8 cellular contexts compared by ENCODE assay signal in the genomic region with DNA sequence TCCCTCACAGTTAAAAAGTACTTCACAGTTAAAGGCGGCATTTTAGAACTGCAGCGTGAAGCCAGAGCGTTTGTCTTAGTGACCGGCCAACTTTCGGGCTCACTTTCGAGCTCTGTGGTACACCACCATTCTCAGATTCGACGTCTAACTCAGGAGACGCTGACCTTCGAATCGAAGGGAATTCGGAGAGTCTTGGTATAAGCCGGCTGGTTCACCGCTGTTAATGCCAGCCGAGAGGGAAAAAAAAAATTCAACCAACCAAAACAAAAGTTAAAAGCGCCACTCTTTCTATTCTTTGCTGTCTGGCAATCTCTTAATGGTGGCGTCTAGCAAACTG. TPM values are rescaled to one million over a fixed set of nuclear protein-coding genes. Genes with fewer than 3 reads are reported as not detected.
DNase-seq lines count a peak whose midpoint lies in the region; ATAC-seq and TF ChIP-seq lines count a peak whose summit lies in the region.

No MANE protein-coding gene starts in this region.

- H3K9me3 ChIP-seq in AG04450 (ENCODE audit: control insufficient read depth, insufficient read depth, low read length), result no peaks in the 10 kb centered on the region; the same call in 1 of the 2 replicates
- no peaks in the 10 kb centered on the region for H3K9me3 ChIP-seq in iPS-15b (ENCODE audit: control insufficient read depth, insufficient read depth, low read length)

- no peaks in the 10 kb centered on the region for H3K27me3 Mint-ChIP-seq in activated T-helper 17 cell treated with anti-CD3 and anti-CD28 coated beads, Interleukin-2, amount 50 U/mL, for 72 hours
- H3K27me3 Mint-ChIP-seq in stimulated activated naive CD8-positive, alpha-beta T cell treated with anti-CD3 and anti-CD28 coated beads, Interleukin-15, amount 100 ng/mL, for 72 hours, result peaks cover 8% of the 10 kb centered on the region

- peak; percentile 51 for ATAC-seq in GM18907 (IDR thresholded peaks at IDR 0.05; ENCODE audit: unreplicated experiment)
- ATAC-seq in HG03066 (IDR thresholded peaks at IDR 0.05; ENCODE audit: low read depth, unreplicated experiment), result peak; percentile 54
- peak; percentile 31 for ATAC-seq in activated T-helper 17 cell treated with anti-CD3 and anti-CD28 coated beads, Interleukin-2, amount 50 U/mL, for 72 hours (replicated peaks)
- ATAC-seq in stimulated activated naive CD8-positive, alpha-beta T cell treated with anti-CD3 and anti-CD28 coated beads, Interleukin-15, amount 100 ng/mL, for 72 hours, result peak; percentile 6

- no peaks in the 10 kb centered on the region for H3K36me3 ChIP-seq in iPS-15b (ENCODE audit: control insufficient read depth, insufficient read depth, low read length)

- POLR2A ChIA-PET in AG04450 (lab: Yijun Ruan, JAX), result interaction anchor here (0.9 kb wide), 1 partner anchor 71 kb away, joined by 3 read pairs; a partner anchor contains a TSS

- H3K27ac Mint-ChIP-seq in activated T-helper 17 cell treated with anti-CD3 and anti-CD28 coated beads, Interleukin-2, amount 50 U/mL, for 72 hours, result peak overlapping the region; percentile 90
- peak overlapping the region; percentile 57 to 74 for H3K27ac Mint-ChIP-seq in stimulated activated naive CD8-positive, alpha-beta T cell treated with anti-CD3 and anti-CD28 coated beads, Interleukin-15, amount 100 ng/mL, for 72 hours

- H3K36me3 Mint-ChIP-seq in activated T-helper 17 cell treated with anti-CD3 and anti-CD28 coated beads, Interleukin-2, amount 50 U/mL, for 72 hours (ENCODE audit: low read depth), result no peaks in the 10 kb centered on the region

- no peaks in the 10 kb centered on the region for H3K27me3 ChIP-seq in AG04450 (ENCODE audit: control insufficient read depth, insufficient read depth, low read length)
- peaks cover 11% of the 10 kb centered on the region for H3K27me3 ChIP-seq in iPS-15b (ENCODE audit: control insufficient read depth, insufficient read depth, low read length)

- no peaks in the 10 kb centered on the region for H3K9me3 Mint-ChIP-seq in activated T-helper 17 cell treated with anti-CD3 and anti-CD28 coated beads, Interleukin-2, amount 50 U/mL, for 72 hours
- no peaks in the 10 kb centered on the region for H3K9me3 Mint-ChIP-seq in stimulated activated naive CD8-positive, alpha-beta T cell treated with anti-CD3 and anti-CD28 coated beads, Interleukin-15, amount 100 ng/mL, for 72 hours

- CTCF ChIA-PET in AG04450 (lab: Charles Lee), result interaction anchor here (0.7 to 1.6 kb wide), 2 partner anchors 16 to 522 kb away, joined by 3 to 4 read pairs; no protein-coding TSS in a partner anchor

- DNase-seq in AG04450 (ENCODE audit: low read depth, low spot score), result no peak
- no peak for DNase-seq in stimulated activated naive CD8-positive, alpha-beta T cell treated with anti-CD3 and anti-CD28 coated beads, Interleukin-15, amount 100 ng/mL, for 72 hours
- DNase-seq in DMS153 (lab: John Stamatoyannopoulos, UW), result no peak
- no peak for DNase-seq in EL

- H3K9ac ChIP-seq in iPS-15b (ENCODE audit: low read depth, low read length), result peak overlapping the region; percentile 13

- peak overlapping the region; percentile 21 for H3K27ac ChIP-seq in AG04450 (ENCODE audit: low read depth, low read length)

- H3K4me1 Mint-ChIP-seq in activated T-helper 17 cell treated with anti-CD3 and anti-CD28 coated beads, Interleukin-2, amount 50 U/mL, for 72 hours, result peaks cover 15% of the 10 kb centered on the region
- peaks cover 10% of the 10 kb centered on the region for H3K4me1 Mint-ChIP-seq in stimulated activated naive CD8-positive, alpha-beta T cell treated with anti-CD3 and anti-CD28 coated beads, Interleukin-15, amount 100 ng/mL, for 72 hours

- H3K4me3 Mint-ChIP-seq in activated T-helper 17 cell treated with anti-CD3 and anti-CD28 coated beads, Interleukin-2, amount 50 U/mL, for 72 hours, result peak overlapping the region; percentile 92
- H3K4me3 Mint-ChIP-seq in stimulated activated naive CD8-positive, alpha-beta T cell treated with anti-CD3 and anti-CD28 coated beads, Interleukin-15, amount 100 ng/mL, for 72 hours, result peak overlapping the region; percentile 74 to 83

- H3K4me1 ChIP-seq in iPS-15b (ENCODE audit: control insufficient read depth, insufficient read depth, low read length), result peaks cover 13% of the 10 kb centered on the region

- TF ChIP-seq CTCF in AG04450 (IDR thresholded peaks at IDR 0.05; ENCODE audit: low read depth, low read length), result no peak

- H3K4me3 ChIP-seq in AG04450 (ENCODE audit: low read depth, low read length), result peak overlapping the region; percentile 71
- H3K4me3 ChIP-seq in iPS-15b (ENCODE audit: low read depth, low read length), result peak overlapping the region; percentile 74

RNA-seq across cellular contexts. Expression of a gene that starts 0.5 kb away (rescaled TPM):
- polyA plus RNA-seq in AG04450 (2011; rRNA removed), result 11.8 and 14.8 TPM in 2 replicates
- polyA minus RNA-seq in AG04450 (2011; rRNA and poly(A)+ RNA removed), result 3.2 and 6.6 TPM in 2 replicates
- total RNA-seq in activated T-helper 17 cell treated with anti-CD3 and anti-CD28 coated beads, Interleukin-2, amount 50 U/mL, for 72 hours, result 10 to 100 TPM in 1 of 2 donors, 1 to 10 TPM in 1; 9.5 to 11.3 TPM
